13 cellular contexts compared by ENCODE assay signal in the genomic region with DNA sequence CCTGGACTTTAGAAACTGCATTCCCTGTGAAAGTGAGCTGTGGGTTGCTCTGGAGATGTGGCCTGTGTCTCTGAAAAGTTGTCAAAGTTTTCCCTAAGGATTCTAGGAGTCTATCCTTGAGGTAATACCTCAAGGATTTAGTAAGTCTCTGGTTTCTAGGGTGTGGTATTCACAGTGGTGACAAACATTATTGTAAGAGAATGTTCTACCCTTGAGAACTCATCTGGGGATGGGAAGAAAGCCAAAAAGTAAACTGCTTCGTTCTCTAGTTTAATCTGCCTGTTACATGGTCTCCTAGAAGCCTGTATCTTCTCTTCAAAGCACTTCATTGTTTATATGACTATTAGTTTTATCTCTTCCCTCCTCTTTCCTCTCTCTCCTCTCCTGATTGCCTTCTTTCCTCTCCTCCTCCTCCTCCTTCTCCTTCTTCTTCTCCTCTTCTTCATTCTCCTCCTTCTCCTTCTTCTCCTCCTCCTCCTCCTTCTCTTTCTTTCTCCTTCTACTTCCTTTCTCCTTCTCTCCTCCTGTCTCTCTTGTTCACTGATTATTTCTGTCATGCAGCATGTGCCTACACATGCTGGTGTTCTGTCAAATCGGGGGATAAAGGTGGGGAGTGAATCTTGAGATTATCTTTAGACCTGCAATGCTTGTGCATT.
DNase-seq lines count a peak whose midpoint lies in the region; ATAC-seq and TF ChIP-seq lines count a peak whose summit lies in the region.
"Had no signal": no experiment of that assay in that cellular context is flagged by ENCODE, and none has a peak within 500 bp of the region (broad histone marks: within the 10 kb centered on the region; RNA-seq: fewer than 3 reads in every experiment).

No MANE protein-coding gene starts in this region.

- no peaks in the 10 kb centered on the region for H4K20me1 ChIP-seq in fibroblast of lung (ENCODE audit: control insufficient read depth, extremely low read depth, insufficient read depth, low read length)

- intact Hi-C loops in Caco-2 (cut with micrococcal nuclease; ENCODE audit: unreplicated experiment): no loop called here

- H3K36me3 ChIP-seq in Caco-2 (ENCODE audit: control insufficient read depth, insufficient read depth, low read length) (no peaks in the 10 kb centered on the region), fibroblast of lung (ENCODE audit: control insufficient read depth, insufficient read depth, low read length) (no peaks in the 10 kb centered on the region)

- H3K79me2 ChIP-seq in fibroblast of lung (ENCODE audit: control insufficient read depth, insufficient read depth, low read length): no peaks in the 10 kb centered on the region

- H3K27me3 ChIP-seq in Caco-2 (replicated peaks; ENCODE audit: control insufficient read depth, insufficient read depth, low read length): no peaks in the 10 kb centered on the region
- peaks cover 3% of the 10 kb centered on the region for H3K27me3 ChIP-seq in fibroblast of lung (ENCODE audit: control insufficient read depth, insufficient read depth, low read length)

- DNase-seq in Caco-2 (no peak), T-helper 17 cell (no peak), fibroblast of lung (ENCODE audit: low read depth in 2 of 2) (peak; percentile 63 to 64), osteocyte (ENCODE audit: extremely low spot score, unreplicated experiment) (no peak), amniotic stem cell (lab: John Stamatoyannopoulos, UW) (no peak), WTC11 (ENCODE audit: low spot score) (no peak)
- DNase-seq: activated CD8-positive, alpha-beta T cell treated with anti-CD3 and anti-CD28 coated beads, Interleukin-2, amount 10 ng/mL, durations not matched to agents 7 days and 5 days; activated gamma-delta T cell; cerebellar nuclear complex; DMS79 treated with DMSO at 0.1 percent for 48 hours; NCI-H1092 treated with DMSO at 0.1 percent for 48 hours had no signal

- no peaks in the 10 kb centered on the region for H3K27me3 Mint-ChIP-seq in Caco-2 (ENCODE audit: insufficient read depth, unreplicated experiment)
- H3K27me3 Mint-ChIP-seq in T-helper 17 cell: no peaks in the 10 kb centered on the region
- H3K27me3 Mint-ChIP-seq in osteocyte (ENCODE audit: unreplicated experiment): peaks cover 4% of the 10 kb centered on the region
- no peaks in the 10 kb centered on the region for H3K27me3 Mint-ChIP-seq in WTC11 (ENCODE audit: low read depth)

- TF ChIP-seq CTCF in Caco-2 (IDR thresholded peaks at IDR 0.05; ENCODE audit: insufficient read depth in 1 of 2, low read depth in 1 of 2, low read length in 1 of 2, severe bottlenecking in 1 of 2, unreplicated experiment in 1 of 2) (no peak), fibroblast of lung (conservative IDR thresholded peaks at IDR 0.05 in 1 of 2, IDR thresholded peaks at IDR 0.05 in 1 of 2; ENCODE audit: low read depth in 1 of 2, low read length in 2 of 2) (no peak), osteocyte (IDR thresholded peaks at IDR 0.05) (no peak), WTC11 (IDR thresholded peaks at IDR 0.05) (no peak)

- H3K9me3 Mint-ChIP-seq in Caco-2 (ENCODE audit: unreplicated experiment): no peaks in the 10 kb centered on the region
- no peaks in the 10 kb centered on the region for H3K9me3 Mint-ChIP-seq in osteocyte (ENCODE audit: unreplicated experiment)
- H3K9me3 Mint-ChIP-seq in WTC11: peaks cover 10% of the 10 kb centered on the region

- no peak for ATAC-seq in T-helper 17 cell
- no peak for ATAC-seq in HG03108 (IDR thresholded peaks at IDR 0.05; ENCODE audit: unreplicated experiment)
- no peak for ATAC-seq in WTC11
- ATAC-seq in GM21390 (IDR thresholded peaks at IDR 0.05; ENCODE audit: unreplicated experiment): no peak
- ATAC-seq: activated CD8-positive, alpha-beta T cell treated with anti-CD3 and anti-CD28 coated beads, Interleukin-2, amount 10 ng/mL, durations not matched to agents 7 days and 5 days had no signal

- no peaks in the 10 kb centered on the region; the same call in 1 of the 2 replicates for H3K9me3 ChIP-seq in Caco-2
- no peaks in the 10 kb centered on the region for H3K9me3 ChIP-seq in T-helper 17 cell (ENCODE audit: control insufficient read depth, low read length, poor library complexity, severe bottlenecking)
- H3K9me3 ChIP-seq in fibroblast of lung (ENCODE audit: control insufficient read depth, insufficient read depth, low read depth, low read length): no peaks in the 10 kb centered on the region

- H3K9ac ChIP-seq in fibroblast of lung (ENCODE audit: insufficient read depth, low read length): no peak overlapping the region

- BruUV-seq in Caco-2 (replicated peaks; lab: Mats Ljungman, UMichigan): no TSS peak

- H3K4me1 Mint-ChIP-seq in Caco-2 (ENCODE audit: low read depth, unreplicated experiment) (peaks cover 26% of the 10 kb centered on the region), T-helper 17 cell (peaks cover 5% of the 10 kb centered on the region), osteocyte (ENCODE audit: unreplicated experiment) (peaks cover 11% of the 10 kb centered on the region), WTC11 (peaks cover 19% of the 10 kb centered on the region)

- H3K36me3 Mint-ChIP-seq in Caco-2 (ENCODE audit: insufficient read depth, unreplicated experiment) (peaks cover 8% of the 10 kb centered on the region), T-helper 17 cell (ENCODE audit: low read depth) (no peaks in the 10 kb centered on the region), osteocyte (ENCODE audit: unreplicated experiment) (no peaks in the 10 kb centered on the region), WTC11 (peaks cover 8% of the 10 kb centered on the region; the same call in 1 of the 2 replicates)

- H2AFZ ChIP-seq in fibroblast of lung (ENCODE audit: low read length): no peak overlapping the region

- POLR2A ChIA-PET in Caco-2 (lab: Charles Lee): no interaction called here
- POLR2A ChIA-PET in WTC11 (lab: Charles Lee): no interaction called here

- H3K4me3 ChIP-seq in Caco-2 (ENCODE audit: low read depth, low read length): no peak overlapping the region
- H3K4me3 ChIP-seq in fibroblast of lung (replicated peaks in 1 of 4; ENCODE audit: control extremely low read depth in 1 of 4, insufficient read depth in 1 of 4, low read depth in 3 of 4, low read length in 4 of 4): no peak overlapping the region

- no peak overlapping the region for H3K4me3 Mint-ChIP-seq in Caco-2 (ENCODE audit: unreplicated experiment)
- no peak overlapping the region for H3K4me3 Mint-ChIP-seq in T-helper 17 cell
- H3K4me3 Mint-ChIP-seq in osteocyte (ENCODE audit: unreplicated experiment): no peak overlapping the region
- no peak overlapping the region for H3K4me3 Mint-ChIP-seq in WTC11
- H3K4me3 Mint-ChIP-seq: activated CD8-positive, alpha-beta T cell treated with anti-CD3 and anti-CD28 coated beads, Interleukin-2, amount 10 ng/mL, durations not matched to agents 7 days and 5 days had no signal

- H3K27ac Mint-ChIP-seq in Caco-2 (ENCODE audit: unreplicated experiment) (peak overlapping the region; percentile 69), T-helper 17 cell (peak overlapping the region; percentile 57), osteocyte (ENCODE audit: unreplicated experiment) (peak overlapping the region; percentile 59), WTC11 (no peak overlapping the region)
- H3K27ac Mint-ChIP-seq: activated CD8-positive, alpha-beta T cell treated with anti-CD3 and anti-CD28 coated beads, Interleukin-2, amount 10 ng/mL, durations not matched to agents 7 days and 5 days had no signal

- H3K4me1 ChIP-seq in Caco-2 (peaks cover 27% of the 10 kb centered on the region), fibroblast of lung (ENCODE audit: control insufficient read depth, extremely low read depth, insufficient read depth, low read length) (no peaks in the 10 kb centered on the region)

- CTCF ChIA-PET in Caco-2 (lab: Charles Lee): no interaction called here
- CTCF ChIA-PET in WTC11 (lab: Charles Lee): no interaction called here

- H3K4me2 ChIP-seq in fibroblast of lung (ENCODE audit: extremely low read depth, insufficient read depth, low read length): no peak overlapping the region

- H3K27ac ChIP-seq in fibroblast of lung (ENCODE audit: insufficient read depth, low read length): no peak overlapping the region

TF ChIP-seq in WTC11, 78 proteins besides CTCF, POLR2A, EP300 and RAD21 (continues in another document):
- no peak for TF ChIP-seq KAT7 (CRISPR knock-in tag; IDR thresholded peaks at IDR 0.05; ENCODE audit: borderline replicate concordance)
- TF ChIP-seq RORB (CRISPR knock-in tag; IDR thresholded peaks at IDR 0.05): no peak
- no peak for TF ChIP-seq TP53 (CRISPR knock-in tag; IDR thresholded peaks at IDR 0.05)
- TF ChIP-seq ZNF416 (CRISPR knock-in tag; IDR thresholded peaks at IDR 0.05): no peak
- TF ChIP-seq, protein P1, sequence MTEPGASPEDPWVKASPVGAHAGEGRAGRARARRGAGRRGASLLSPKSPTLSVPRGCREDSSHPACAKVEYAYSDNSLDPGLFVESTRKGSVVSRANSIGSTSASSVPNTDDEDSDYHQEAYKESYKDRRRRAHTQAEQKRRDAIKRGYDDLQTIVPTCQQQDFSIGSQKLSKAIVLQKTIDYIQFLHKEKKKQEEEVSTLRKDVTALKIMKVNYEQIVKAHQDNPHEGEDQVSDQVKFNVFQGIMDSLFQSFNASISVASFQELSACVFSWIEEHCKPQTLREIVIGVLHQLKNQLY (CRISPR knock-in tag; IDR thresholded peaks at IDR 0.05): no peak
- no peak for TF ChIP-seq NFYB (CRISPR knock-in tag; conservative IDR thresholded peaks at IDR 0.05; ENCODE audit: low read depth)

Comparison
In these comparisons a context has a peak if more than half of its experiments do, and no peak if none do; other contexts are left out.
1. DNase-seq: peak in fibroblast of lung (2 of 2); none in Caco-2 (0 of 2), T-helper 17 cell (0 of 3), osteocyte (single experiment), amniotic stem cell (single experiment) and WTC11 (single experiment).